Comparison of ENCODE assay signal across 15 cellular contexts in the genomic region with DNA sequence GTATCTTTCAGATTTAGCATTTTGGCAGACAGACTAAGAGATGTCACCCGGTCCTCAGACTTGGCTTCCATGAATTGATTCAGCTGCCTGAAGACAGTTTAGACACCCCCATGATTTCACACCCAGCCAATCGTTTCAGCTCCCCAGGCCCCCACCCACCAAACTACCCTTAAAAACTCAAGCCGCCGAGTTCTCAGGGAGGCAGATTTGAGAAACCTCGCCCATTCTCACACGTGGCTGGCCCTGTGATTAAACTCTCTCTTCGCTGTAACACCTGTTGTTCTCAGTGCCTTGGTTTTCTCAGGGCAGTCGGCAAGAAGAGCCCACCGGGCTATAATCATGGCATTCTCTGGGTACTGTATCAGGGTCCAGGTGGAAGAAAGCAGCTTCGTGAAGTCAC. TPM values are rescaled to one million over a fixed set of nuclear protein-coding genes. Genes with fewer than 3 reads are reported as not detected.
A peak's percentile ranks its signal among the peaks of the same experiment; 100 is the strongest.
DNase-seq lines count a peak whose midpoint lies in the region; TF ChIP-seq lines count a peak whose summit lies in the region.
"Had no signal": no experiment of that assay in that cellular context is flagged by ENCODE, and none has a peak within 500 bp of the region (broad histone marks: within the 10 kb centered on the region; RNA-seq: fewer than 3 reads in every experiment).

No MANE protein-coding gene starts in this region.

- TF ChIP-seq CTCF in VCaP (conservative IDR thresholded peaks at IDR 0.05) (no peak), progenitor cell of endocrine pancreas (IDR thresholded peaks at IDR 0.05; ENCODE audit: unreplicated experiment) (no peak), HFFc6 (IDR thresholded peaks at IDR 0.05) (no peak), osteocyte (IDR thresholded peaks at IDR 0.05) (no peak)

- peak; percentile 51 to 53 for DNase-seq in activated CD4-positive, alpha-beta T cell treated with anti-CD3 and anti-CD28 coated beads for 4 hours
- DNase-seq in activated CD4-positive, alpha-beta T cell treated with anti-CD3 and anti-CD28 coated beads, Interleukin-2, amount 50 U/mL, for 48 hours = no peak
- DNase-seq in progenitor cell of endocrine pancreas (ENCODE audit: low spot score, unreplicated experiment) (no peak), HFFc6 (no peak), osteocyte (ENCODE audit: extremely low spot score, unreplicated experiment) (no peak)
- DNase-seq in NK-92 treated with Interleukin-12 subunit alpha and Interleukin-12 subunit beta, amount 100 ng/mL, for 24 hours (lab: John Stamatoyannopoulos, UW) = no peak
- DNase-seq: Caco-2, NCI-H1694, NCI-H524, Peyer's patch, psoas muscle, SW 1271 had no signal

- no peaks in the 10 kb centered on the region for H3K27me3 Mint-ChIP-seq in activated naive CD4-positive, alpha-beta T cell treated with anti-CD3 and anti-CD28 coated beads, Interleukin-2, amount 50 U/mL, for 24 hours
- H3K27me3 Mint-ChIP-seq in progenitor cell of endocrine pancreas (no peaks in the 10 kb centered on the region), HFFc6 (ENCODE audit: insufficient read depth) (peaks cover 2% of the 10 kb centered on the region), osteocyte (ENCODE audit: unreplicated experiment) (no peaks in the 10 kb centered on the region)

- peak overlapping the region; percentile 90 for H3K4me3 Mint-ChIP-seq in activated naive CD4-positive, alpha-beta T cell treated with anti-CD3 and anti-CD28 coated beads, Interleukin-2, amount 50 U/mL, for 24 hours
- H3K4me3 Mint-ChIP-seq in progenitor cell of endocrine pancreas (ENCODE audit: low read depth) = no peak overlapping the region
- no peak overlapping the region for H3K4me3 Mint-ChIP-seq in HFFc6
- H3K4me3 Mint-ChIP-seq in osteocyte (ENCODE audit: unreplicated experiment) = no peak overlapping the region

- peak overlapping the region; percentile 97 for H3K27ac Mint-ChIP-seq in activated naive CD4-positive, alpha-beta T cell treated with anti-CD3 and anti-CD28 coated beads, Interleukin-2, amount 50 U/mL, for 24 hours
- H3K27ac Mint-ChIP-seq in progenitor cell of endocrine pancreas (peak overlapping the region; percentile 41), HFFc6 (no peak overlapping the region), osteocyte (ENCODE audit: unreplicated experiment) (no peak overlapping the region)

- peaks cover 3% of the 10 kb centered on the region for H3K9me3 Mint-ChIP-seq in activated naive CD4-positive, alpha-beta T cell treated with anti-CD3 and anti-CD28 coated beads, Interleukin-2, amount 50 U/mL, for 24 hours
- H3K9me3 Mint-ChIP-seq in progenitor cell of endocrine pancreas (ENCODE audit: low read depth) = peaks cover 8% of the 10 kb centered on the region
- H3K9me3 Mint-ChIP-seq in HFFc6 = peaks cover 2% of the 10 kb centered on the region; the same call in 1 of the 2 replicates
- H3K9me3 Mint-ChIP-seq in osteocyte (ENCODE audit: unreplicated experiment) = peaks cover 14% of the 10 kb centered on the region

- H3K36me3 Mint-ChIP-seq in activated naive CD4-positive, alpha-beta T cell treated with anti-CD3 and anti-CD28 coated beads, Interleukin-2, amount 50 U/mL, for 24 hours = peaks cover 33% of the 10 kb centered on the region
- H3K36me3 Mint-ChIP-seq in progenitor cell of endocrine pancreas (ENCODE audit: insufficient read depth) = peaks cover 46% of the 10 kb centered on the region
- H3K36me3 Mint-ChIP-seq in HFFc6 (ENCODE audit: low read depth) = peaks cover 25% of the 10 kb centered on the region
- H3K36me3 Mint-ChIP-seq in osteocyte (ENCODE audit: unreplicated experiment) = peaks cover 24% of the 10 kb centered on the region

- peaks cover 95% of the 10 kb centered on the region for H3K4me1 Mint-ChIP-seq in activated naive CD4-positive, alpha-beta T cell treated with anti-CD3 and anti-CD28 coated beads, Interleukin-2, amount 50 U/mL, for 24 hours
- H3K4me1 Mint-ChIP-seq in progenitor cell of endocrine pancreas (ENCODE audit: low read depth) (peaks cover 40% of the 10 kb centered on the region), HFFc6 (ENCODE audit: low read depth) (peaks cover 20% of the 10 kb centered on the region), osteocyte (ENCODE audit: unreplicated experiment) (no peaks in the 10 kb centered on the region)

- H3K27ac ChIP-seq in VCaP = peak overlapping the region; percentile 39; the same call in 1 of the 2 replicates
- H3K27ac ChIP-seq: hepatocyte, psoas muscle had no signal

RNA-seq across cellular contexts. Expression of gene UXS1, which starts 35.2 kb away (rescaled TPM):
- total RNA-seq in progenitor cell of endocrine pancreas = 60.7 and 62.1 TPM in 2 replicates
- 10 to 100 TPM; 40.0 to 51.9 (median 44.5) TPM for total RNA-seq in HFFc6 (2021; fragmentation: NEBNext Ultra II Directional; extraction: Animal tissue kit (Norgen Biotek cat#: 25700))
- 22.5 and 23.2 TPM in 2 replicates for total RNA-seq in osteocyte

Comparison
In these comparisons a context has a peak if more than half of its experiments do, and no peak if none do; other contexts are left out.
1. DNase-seq: peak in activated CD4-positive, alpha-beta T cell treated with anti-CD3 and anti-CD28 coated beads for 4 hours (2 of 2); none in activated CD4-positive, alpha-beta T cell treated with anti-CD3 and anti-CD28 coated beads, Interleukin-2, amount 50 U/mL, for 48 hours (0 of 2), progenitor cell of endocrine pancreas (single experiment), NK-92 treated with Interleukin-12 subunit alpha and Interleukin-12 subunit beta, amount 100 ng/mL, for 24 hours (single experiment), HFFc6 (single experiment) and osteocyte (single experiment).
2. H3K27ac Mint-ChIP-seq: peak in activated naive CD4-positive, alpha-beta T cell treated with anti-CD3 and anti-CD28 coated beads, Interleukin-2, amount 50 U/mL, for 24 hours (single experiment) and progenitor cell of endocrine pancreas (single experiment); none in HFFc6 (single experiment) and osteocyte (single experiment).